Comparison of ENCODE assay signal across 23 cellular contexts in the genomic region with DNA sequence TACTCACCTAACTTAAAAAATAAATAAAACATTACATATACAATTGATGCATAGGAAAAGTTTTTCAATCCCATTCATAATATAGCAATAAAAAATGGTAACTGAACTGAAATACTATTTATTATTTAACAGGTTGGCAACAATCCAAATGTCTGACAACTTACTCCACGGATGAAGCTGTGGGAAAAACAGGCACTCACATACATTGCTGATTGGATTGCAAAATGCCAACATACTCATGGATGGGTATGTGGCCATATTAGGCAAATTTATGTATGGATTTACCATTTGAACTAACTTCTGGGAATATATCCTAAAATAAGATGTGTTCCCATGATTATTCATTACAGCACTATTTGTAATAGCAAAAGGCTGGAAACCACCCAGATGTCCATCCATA. TPM values are rescaled to one million over a fixed set of nuclear protein-coding genes. Genes with fewer than 3 reads are reported as not detected.
DNase-seq lines count a peak whose midpoint lies in the region; ATAC-seq and TF ChIP-seq lines count a peak whose summit lies in the region.
"Had no signal": no experiment of that assay in that cellular context is flagged by ENCODE, and none has a peak within 500 bp of the region (broad histone marks: within the 10 kb centered on the region; RNA-seq: fewer than 3 reads in every experiment).

No MANE protein-coding gene starts in this region.

- H3K36me3 Mint-ChIP-seq in neural crest cell (ENCODE audit: low read depth) = no peaks in the 10 kb centered on the region

- no peak overlapping the region for H3K27ac Mint-ChIP-seq in neural crest cell (ENCODE audit: unreplicated experiment)
- H3K27ac Mint-ChIP-seq: activated CD4-positive, alpha-beta T cell treated with anti-CD3 and anti-CD28 coated beads for 36 hours; H9; T-helper 1 cell treated with Interleukin-12 subunit alpha and Interleukin-12 subunit beta and Interleukin-4 antibody, amounts not matched to agents 30 μg/mL and 1 μg/mL, for 36 hours had no signal

- peak overlapping the region; percentile 32 for H3K4me3 Mint-ChIP-seq in neural crest cell
- H3K4me3 Mint-ChIP-seq: activated CD4-positive, alpha-beta T cell treated with anti-CD3 and anti-CD28 coated beads for 36 hours; H9; T-helper 1 cell treated with Interleukin-12 subunit alpha and Interleukin-12 subunit beta and Interleukin-4 antibody, amounts not matched to agents 30 μg/mL and 1 μg/mL, for 36 hours had no signal

- H3K4me1 Mint-ChIP-seq in neural crest cell = peaks cover 28% of the 10 kb centered on the region

- no peak overlapping the region for H3K4me3 ChIP-seq in cardiac fibroblast (replicated peaks in 1 of 2; ENCODE audit: low read depth in 2 of 2, low read length in 2 of 2)
- H3K4me3 ChIP-seq: lung, PC-9, psoas muscle, SJCRH30, thoracic aorta had no signal

- DNase-seq in EL = peak; percentile 37
- DNase-seq in HS-5 (ENCODE audit: low read depth) = peak; percentile 55
- DNase-seq in cardiac fibroblast (ENCODE audit: low read depth in 2 of 2) = peak; percentile 31 to 49
- no peak for DNase-seq in neural crest cell (ENCODE audit: low read depth, low spot score)
- no peak for DNase-seq in NCI-H2107 treated with DMSO at 0.1 percent for 48 hours (lab: John Stamatoyannopoulos, UW; ENCODE audit: unreplicated experiment)
- DNase-seq in activated CD8-positive, alpha-beta memory T cell treated with anti-CD3 and anti-CD28 coated beads, Interleukin-2, amount 50 U/mL, for 4 hours = no peak
- DNase-seq: activated CD4-positive, alpha-beta T cell treated with anti-CD3 and anti-CD28 coated beads for 36 hours; activated naive CD4-positive, alpha-beta T cell treated with anti-CD3 and anti-CD28 coated beads, Interleukin-2, amount 50 U/mL, for 16 hours; activated T-cell treated with anti-CD3 and anti-CD28 coated beads, Interleukin-2, amount 50 U/mL, for 48 hours; aorta; COR-L47; H9; kidney; MV-4-11; NCI-H187; NCI-H2227 treated with DMSO at 0.1 percent for 48 hours; PC-9; psoas muscle; SJCRH30 had no signal

- TF ChIP-seq CTCF in cardiac fibroblast (IDR thresholded peaks at IDR 0.05; ENCODE audit: low read depth, low read length) (no peak), neural crest cell (conservative IDR thresholded peaks at IDR 0.05) (no peak)

- no peaks in the 10 kb centered on the region for H3K9me3 Mint-ChIP-seq in neural crest cell
- H3K9me3 Mint-ChIP-seq: H9; T-helper 1 cell treated with Interleukin-12 subunit alpha and Interleukin-12 subunit beta and Interleukin-4 antibody, amounts not matched to agents 30 μg/mL and 1 μg/mL, for 36 hours had no signal

- no peaks in the 10 kb centered on the region for H3K27me3 Mint-ChIP-seq in neural crest cell (ENCODE audit: low read depth)
- H3K27me3 Mint-ChIP-seq: activated CD4-positive, alpha-beta T cell treated with anti-CD3 and anti-CD28 coated beads for 36 hours had no signal

- ATAC-seq in GM21390 (IDR thresholded peaks at IDR 0.05; ENCODE audit: unreplicated experiment) = no peak
- ATAC-seq: activated CD4-positive, alpha-beta T cell treated with anti-CD3 and anti-CD28 coated beads for 36 hours; psoas muscle had no signal

RNA-seq across cellular contexts. Expression of gene BIRC2, which starts 3.2 kb away (rescaled TPM):
- total RNA-seq in neural crest cell = 41.0 and 42.6 TPM in 2 replicates

RNA-seq across cellular contexts. Expression of gene BIRC3, which starts 26.5 kb away (rescaled TPM):
- total RNA-seq in neural crest cell = 0.16 and 0.33 TPM in 2 replicates
- total RNA-seq: SJCRH30 had no signal

Comparison
In these comparisons a context has a peak if more than half of its experiments do, and no peak if none do; other contexts are left out.
1. DNase-seq: peak in EL (single experiment), HS-5 (single experiment) and cardiac fibroblast (2 of 2); none in neural crest cell (single experiment), NCI-H2107 treated with DMSO at 0.1 percent for 48 hours (single experiment) and activated CD8-positive, alpha-beta memory T cell treated with anti-CD3 and anti-CD28 coated beads, Interleukin-2, amount 50 U/mL, for 4 hours (single experiment).